In the genomic region with DNA sequence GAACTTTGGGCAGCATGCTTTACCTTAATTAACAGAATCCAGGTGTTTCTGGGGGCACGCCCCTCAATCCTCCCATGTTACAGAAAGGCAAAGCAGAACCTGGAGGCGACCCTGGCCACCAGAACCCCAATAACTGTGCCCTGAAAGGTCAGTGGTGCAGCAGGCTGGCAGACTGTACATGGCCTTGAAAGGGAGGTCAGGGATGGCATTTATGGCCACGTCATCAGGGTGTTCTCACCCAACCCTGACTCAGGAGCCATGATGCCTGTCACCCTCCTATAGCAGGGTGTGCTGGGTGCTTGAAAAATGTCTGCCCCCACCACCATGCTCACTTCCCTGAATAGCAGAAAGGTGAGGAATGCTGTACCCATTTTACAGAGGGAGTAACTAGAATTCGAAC, we compare ENCODE assay signal across 12 cellular contexts.
"Had no signal": no experiment of that assay in that cellular context is flagged by ENCODE, and none has a peak within 500 bp of the region (broad histone marks: within the 10 kb centered on the region; RNA-seq: fewer than 3 reads in every experiment).

No MANE protein-coding gene starts in this region.

- H3K9me3 ChIP-seq: colonic mucosa, heart left ventricle, ovary, right atrium auricular region had no signal

- DNase-seq: colonic mucosa; dermis blood vessel endothelial cell; foreskin melanocyte; naive thymus-derived CD4-positive, alpha-beta T cell; ovary; small intestine; stimulated activated CD4-positive, alpha-beta T cell treated with anti-CD3 and anti-CD28 coated beads, Interleukin-2, amount 100 ng/mL, for 48 hours; stimulated activated naive CD4-positive, alpha-beta T cell treated with Interleukin-2 at 50 U/mL for 16 hours; trophoblast cell had no signal

- H3K27me3 ChIP-seq: colonic mucosa, ovary, right atrium auricular region had no signal

- H3K4me3 Mint-ChIP-seq: naive thymus-derived CD4-positive, alpha-beta T cell; neural crest cell had no signal

- H3K4me1 ChIP-seq: colonic mucosa, heart left ventricle, right atrium auricular region had no signal

- H3K4me3 ChIP-seq: colonic mucosa, heart left ventricle, ovary, right atrium auricular region had no signal

- H3K27ac ChIP-seq: colonic mucosa, heart left ventricle, ovary, right atrium auricular region had no signal

- H3K36me3 ChIP-seq: colonic mucosa, heart left ventricle, ovary, right atrium auricular region had no signal

- H3K27ac Mint-ChIP-seq: naive thymus-derived CD4-positive, alpha-beta T cell had no signal

- H3K9me3 Mint-ChIP-seq: neural crest cell had no signal
